In genomic region chr10:130017631-130018022, GRCh38 we compare ENCODE assay signal across 19 cellular contexts.
"Had no signal": no experiment of that assay in that cellular context is flagged by ENCODE, and none has a peak within 500 bp of the region (broad histone marks: within the 10 kb centered on the region; RNA-seq: fewer than 3 reads in every experiment).

No MANE protein-coding gene starts in this region.

- H3K27me3 ChIP-seq: foreskin keratinocyte, neural progenitor cell, transverse colon had no signal

- H3K9ac ChIP-seq: neural progenitor cell had no signal

- DNase-seq: dermis blood vessel endothelial cell; immature natural killer cell; kidney; left cardiac atrium; left ventricle myocardium inferior; lower lobe of right lung; midbrain; occipital lobe; psoas muscle; retina; stimulated activated naive CD4-positive, alpha-beta T cell; stomach; substantia nigra; transverse colon had no signal

- H3K4me3 ChIP-seq: left ventricle myocardium inferior, lower lobe of right lung, neural progenitor cell, psoas muscle, stomach, thoracic aorta, transverse colon had no signal

- H3K36me3 ChIP-seq: left ventricle myocardium inferior, lower lobe of right lung, neural progenitor cell, stomach, thoracic aorta, transverse colon had no signal

- H2AFZ ChIP-seq: neural progenitor cell had no signal

- H3K9me3 ChIP-seq: left ventricle myocardium inferior, lower lobe of right lung, psoas muscle, stomach, thoracic aorta, transverse colon had no signal

- H3K4me1 ChIP-seq: foreskin keratinocyte, left ventricle myocardium inferior, lower lobe of right lung, neural progenitor cell, psoas muscle, transverse colon had no signal

- H3K27ac ChIP-seq: foreskin keratinocyte, left ventricle myocardium inferior, lower lobe of right lung, neural progenitor cell, psoas muscle, stomach, thoracic aorta, transverse colon had no signal

- H3K4me2 ChIP-seq: neural progenitor cell had no signal

- ATAC-seq: left cardiac atrium; lower lobe of right lung; natural killer cell treated with Interleukin-12 subunit alpha and Interleukin-12 subunit beta and Interleukin-15 and Interleukin-18, amount 100 ng/mL, for 72 hours; psoas muscle; sciatic nerve had no signal
